ENCODE assay signal across 6 cellular contexts in the genomic region with DNA sequence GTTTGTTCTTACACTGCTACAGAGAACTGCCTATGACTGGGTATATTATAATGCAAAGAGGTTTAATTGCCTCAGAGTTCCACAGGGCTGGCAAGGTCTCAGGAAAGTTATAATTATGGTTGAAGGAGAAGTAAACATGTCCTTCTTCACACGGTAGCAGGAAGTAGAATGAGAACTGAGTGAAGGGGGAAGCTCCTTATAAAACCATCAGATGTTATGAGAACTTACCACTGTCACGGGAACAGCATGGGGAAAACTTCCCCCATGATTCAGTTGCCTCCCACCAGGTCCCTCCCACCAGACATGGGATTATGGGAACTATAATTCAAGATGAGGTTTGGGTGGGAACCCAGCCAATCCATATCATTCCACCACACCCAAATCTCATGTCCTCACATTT. TPM values are rescaled to one million over a fixed set of nuclear protein-coding genes. Genes with fewer than 3 reads are reported as not detected.
"Had no signal": no experiment of that assay in that cellular context is flagged by ENCODE, and none has a peak within 500 bp of the region (broad histone marks: within the 10 kb centered on the region; RNA-seq: fewer than 3 reads in every experiment).

No MANE protein-coding gene starts in this region.

RNA-seq across cellular contexts. Expression of gene SPDYE16, which starts 49.6 kb away (rescaled TPM):
- total RNA-seq: activated B cell treated with CpG ODN at 0.5 μM for 24 hours; activated CD4-positive, alpha-beta T cell treated with anti-CD3 and anti-CD28 coated beads, Interleukin-2, amount 10 ng/mL, durations not matched to agents 24 days and 14 days; activated T-helper 1 cell treated with anti-CD3 and anti-CD28 coated beads, Interleukin-12 subunit alpha, Interleukin-12 subunit beta, Interleukin-2, Interleukin-4 antibody, amounts not matched to agents 30 ng/mL and 10 ng/mL and 1 ng/mL, durations not matched to agents 14 hours and 24 hours and 36 hours; ascending aorta; bronchial epithelial cell; SJSA1 had no signal
